ENCODE assay signal across 9 cellular contexts in genomic region chr3:161420746-161421145, GRCh38. TPM values are rescaled to one million over a fixed set of nuclear protein-coding genes. Genes with fewer than 3 reads are reported as not detected.
DNase-seq lines count a peak whose midpoint lies in the region; ATAC-seq and TF ChIP-seq lines count a peak whose summit lies in the region.
"Had no signal": no experiment of that assay in that cellular context is flagged by ENCODE, and none has a peak within 500 bp of the region (broad histone marks: within the 10 kb centered on the region; RNA-seq: fewer than 3 reads in every experiment).

No MANE protein-coding gene starts in this region.

- no peaks in the 10 kb centered on the region for H4K20me1 ChIP-seq in smooth muscle cell (ENCODE audit: low read depth)

- DNase-seq in LNCaP clone FGC (ENCODE audit: low read depth): peak; percentile 89
- DNase-seq in SK-N-DZ (ENCODE audit: low spot score): peak; percentile 37
- DNase-seq in smooth muscle cell (lab: John Stamatoyannopoulos, UW; ENCODE audit: unreplicated experiment): no peak
- no peak for DNase-seq in middle frontal gyrus (ENCODE audit: extremely low spot score, low spot score)
- DNase-seq in omental fat pad (ENCODE audit: low spot score): no peak
- DNase-seq in HUDEP-2 (lab: John Stamatoyannopoulos, UW; ENCODE audit: unreplicated experiment in 76 of 76): no peak
- DNase-seq: NCI-H524, sigmoid colon had no signal

- H3K4me2 ChIP-seq in smooth muscle cell: peak overlapping the region; percentile 40

- no peak overlapping the region for H3K4me3 ChIP-seq in LNCaP clone FGC (ENCODE audit: low read depth, low read length)
- peak overlapping the region; percentile 28 for H3K4me3 ChIP-seq in iPS-15b (ENCODE audit: low read depth, low read length)
- H3K4me3 ChIP-seq in smooth muscle cell: no peak overlapping the region
- H3K4me3 ChIP-seq: sigmoid colon had no signal

- no peaks in the 10 kb centered on the region for H3K36me3 ChIP-seq in iPS-15b (ENCODE audit: control insufficient read depth, insufficient read depth, low read length)
- no peaks in the 10 kb centered on the region for H3K36me3 ChIP-seq in smooth muscle cell (ENCODE audit: low read depth)
- H3K36me3 ChIP-seq: sigmoid colon had no signal

- no peak overlapping the region for H3K9ac ChIP-seq in iPS-15b (ENCODE audit: low read depth, low read length)
- no peak overlapping the region for H3K9ac ChIP-seq in smooth muscle cell (ENCODE audit: low read depth)

- no peaks in the 10 kb centered on the region for H3K27me3 ChIP-seq in iPS-15b (ENCODE audit: control insufficient read depth, insufficient read depth, low read length)
- no peaks in the 10 kb centered on the region for H3K27me3 ChIP-seq in smooth muscle cell (ENCODE audit: low read depth)
- H3K27me3 ChIP-seq: sigmoid colon had no signal

- H3K9me3 ChIP-seq in iPS-15b (ENCODE audit: control insufficient read depth, insufficient read depth, low read length) (no peaks in the 10 kb centered on the region), smooth muscle cell (replicated peaks; ENCODE audit: low read depth) (no peaks in the 10 kb centered on the region)

- no peak overlapping the region for H3K27ac ChIP-seq in smooth muscle cell (ENCODE audit: low read depth)
- H3K27ac ChIP-seq: sigmoid colon had no signal

- no peaks in the 10 kb centered on the region for H3K79me2 ChIP-seq in smooth muscle cell (ENCODE audit: low read depth)

- H3K4me1 ChIP-seq in iPS-15b (ENCODE audit: control insufficient read depth, insufficient read depth, low read length): peaks cover 19% of the 10 kb centered on the region
- H3K4me1 ChIP-seq in smooth muscle cell (ENCODE audit: low read depth): peaks cover 10% of the 10 kb centered on the region

- WGBS in smooth muscle cell (ENCODE audit: low lambda C conversion rate): 8% methylated on average over 8 of the region's 8 CpGs

- no peak for ATAC-seq in omental fat pad (ENCODE audit: low FRiP score)

- no peaks in the 10 kb centered on the region for H3F3A ChIP-seq in smooth muscle cell (ENCODE audit: low read depth)

- TF ChIP-seq CTCF in LNCaP clone FGC (IDR thresholded peaks at IDR 0.05; ENCODE audit: control insufficient read depth, extremely low read depth, insufficient read depth): peak; percentile 15; the same call in 1 of the 2 replicates
- no peak for TF ChIP-seq CTCF in smooth muscle cell (IDR thresholded peaks at IDR 0.05; ENCODE audit: borderline replicate concordance, insufficient read depth, poor library complexity, severe bottlenecking)
- TF ChIP-seq CTCF in omental fat pad (IDR thresholded peaks at IDR 0.05): no peak

- peak overlapping the region; percentile 35 for H2AFZ ChIP-seq in smooth muscle cell (ENCODE audit: low read depth)

RNA-seq across cellular contexts. Expression of gene SPTSSB, which starts 49.4 kb away (rescaled TPM):
- polyA plus RNA-seq in SK-N-DZ (2014; cell fraction: cytosol; rRNA removed): 0.98 and 1.5 TPM in 2 replicates
- polyA plus RNA-seq in SK-N-DZ (2014; cell fraction: nucleus; rRNA removed): 2.0 and 2.4 TPM in 2 replicates
- total RNA-seq in smooth muscle cell: 0.94 and 1.0 TPM in 2 replicates
- 0.41 TPM in 1 of 2 replicates, not detected in the other for polyA plus RNA-seq in smooth muscle cell
- under 1 TPM in 2 of 4 donors, not detected in 2; 0.09 to 0.19 TPM for total RNA-seq in omental fat pad
- total RNA-seq: sigmoid colon had no signal

Comparison
In these comparisons a context has a peak if more than half of its experiments do, and no peak if none do; other contexts are left out.
1. DNase-seq: peak in LNCaP clone FGC (single experiment) and SK-N-DZ (single experiment); none in smooth muscle cell (single experiment), middle frontal gyrus (single experiment), omental fat pad (single experiment) and HUDEP-2 (0 of 76).